1 cellular context compared by ENCODE assay signal in the genomic region with DNA sequence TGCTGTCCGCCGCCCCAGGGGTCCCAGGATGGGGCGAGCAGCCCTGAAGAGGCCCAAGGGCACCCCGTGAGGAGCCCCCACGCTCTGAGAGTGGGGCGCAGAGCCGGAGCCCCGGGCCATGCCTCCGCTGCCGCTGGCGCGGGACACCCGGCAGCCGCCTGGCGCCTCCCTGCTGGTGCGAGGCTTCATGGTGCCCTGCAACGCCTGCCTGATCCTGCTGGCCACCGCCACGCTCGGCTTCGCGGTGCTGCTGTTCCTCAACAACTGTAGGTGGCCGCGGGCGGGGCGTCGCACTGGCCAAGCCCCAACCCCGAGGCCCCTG.
TF ChIP-seq lines count a peak whose summit lies in the region.

No MANE protein-coding gene starts in this region.

TF ChIP-seq in HepG2, 621 proteins besides CTCF, POLR2A, EP300 and RAD21:
- no peak for TF ChIP-seq FOSL2 (CRISPR knock-in tag; IDR thresholded peaks at IDR 0.05)
- no peak for TF ChIP-seq ZNF556 (CRISPR knock-in tag; IDR thresholded peaks at IDR 0.05; ENCODE audit: borderline replicate concordance)
- TF ChIP-seq, protein P1, sequence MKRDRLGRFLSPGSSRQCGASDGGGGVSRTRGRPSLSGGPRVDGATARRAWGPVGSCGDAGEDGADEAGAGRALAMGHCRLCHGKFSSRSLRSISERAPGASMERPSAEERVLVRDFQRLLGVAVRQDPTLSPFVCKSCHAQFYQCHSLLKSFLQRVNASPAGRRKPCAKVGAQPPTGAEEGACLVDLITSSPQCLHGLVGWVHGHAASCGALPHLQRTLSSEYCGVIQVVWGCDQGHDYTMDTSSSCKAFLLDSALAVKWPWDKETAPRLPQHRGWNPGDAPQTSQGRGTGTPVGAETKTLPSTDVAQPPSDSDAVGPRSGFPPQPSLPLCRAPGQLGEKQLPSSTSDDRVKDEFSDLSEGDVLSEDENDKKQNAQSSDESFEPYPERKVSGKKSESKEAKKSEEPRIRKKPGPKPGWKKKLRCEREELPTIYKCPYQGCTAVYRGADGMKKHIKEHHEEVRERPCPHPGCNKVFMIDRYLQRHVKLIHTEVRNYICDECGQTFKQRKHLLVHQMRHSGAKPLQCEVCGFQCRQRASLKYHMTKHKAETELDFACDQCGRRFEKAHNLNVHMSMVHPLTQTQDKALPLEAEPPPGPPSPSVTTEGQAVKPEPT (CRISPR knock-in tag; IDR thresholded peaks at IDR 0.05; ENCODE audit: low read depth): no peak
- TF ChIP-seq AGO2 (optimal IDR thresholded peaks at IDR 0.05; ENCODE audit: low read depth, low read length): peak; percentile 64
- TF ChIP-seq ETV6 (CRISPR knock-in tag; conservative IDR thresholded peaks at IDR 0.05): no peak
- TF ChIP-seq RBFOX2 (IDR thresholded peaks at IDR 0.05; ENCODE audit: low read depth, low read length): 0 out of 2 replicates have a peak, but pooled peaks have one; percentile 55
- no peak for TF ChIP-seq YY1 (IDR thresholded peaks at IDR 0.05; ENCODE audit: insufficient read depth, insufficient replicate concordance, low read depth, low read length)
- TF ChIP-seq, protein P2, sequence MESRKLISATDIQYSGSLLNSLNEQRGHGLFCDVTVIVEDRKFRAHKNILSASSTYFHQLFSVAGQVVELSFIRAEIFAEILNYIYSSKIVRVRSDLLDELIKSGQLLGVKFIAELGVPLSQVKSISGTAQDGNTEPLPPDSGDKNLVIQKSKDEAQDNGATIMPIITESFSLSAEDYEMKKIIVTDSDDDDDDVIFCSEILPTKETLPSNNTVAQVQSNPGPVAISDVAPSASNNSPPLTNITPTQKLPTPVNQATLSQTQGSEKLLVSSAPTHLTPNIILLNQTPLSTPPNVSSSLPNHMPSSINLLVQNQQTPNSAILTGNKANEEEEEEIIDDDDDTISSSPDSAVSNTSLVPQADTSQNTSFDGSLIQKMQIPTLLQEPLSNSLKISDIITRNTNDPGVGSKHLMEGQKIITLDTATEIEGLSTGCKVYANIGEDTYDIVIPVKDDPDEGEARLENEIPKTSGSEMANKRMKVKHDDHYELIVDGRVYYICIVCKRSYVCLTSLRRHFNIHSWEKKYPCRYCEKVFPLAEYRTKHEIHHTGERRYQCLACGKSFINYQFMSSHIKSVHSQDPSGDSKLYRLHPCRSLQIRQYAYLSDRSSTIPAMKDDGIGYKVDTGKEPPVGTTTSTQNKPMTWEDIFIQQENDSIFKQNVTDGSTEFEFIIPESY (CRISPR knock-in tag; IDR thresholded peaks at IDR 0.05): 0 out of 2 replicates have a peak, but pooled peaks have one; percentile 42
